In genomic region chr12:113854385-113855136, GRCh38 we compare ENCODE assay signal across 27 cellular contexts.
A peak's percentile ranks its signal among the peaks of the same experiment; 100 is the strongest.
DNase-seq lines count a peak whose midpoint lies in the region; FAIRE-seq and TF ChIP-seq lines count a peak whose summit lies in the region.
"Had no signal": no experiment of that assay in that cellular context is flagged by ENCODE, and none has a peak within 500 bp of the region (broad histone marks: within the 10 kb centered on the region; RNA-seq: fewer than 3 reads in every experiment).

No MANE protein-coding gene starts in this region.

- POLR2A ChIA-PET in H1 (lab: Charles Lee; ENCODE audit: partially characterized antibody): no interaction called here

- H2AK5ac ChIP-seq in H1 (ENCODE audit: low read depth, low read length): no peak overlapping the region

- no peak overlapping the region for H3K9ac ChIP-seq in H1 (replicated peaks in 1 of 4; ENCODE audit: extremely low read depth in 1 of 4, low read depth in 3 of 4, low read length in 3 of 4)
- H3K9ac ChIP-seq: parathyroid adenoma had no signal

- no peak overlapping the region for H3K27ac ChIP-seq in H1 (ENCODE audit: low read depth, low read length)
- H3K27ac ChIP-seq: lower lobe of right lung, parathyroid adenoma, spleen, transverse colon had no signal

- no peak overlapping the region for H3K4me2 ChIP-seq in H1 (ENCODE audit: insufficient read depth in 1 of 2, low read depth in 2 of 2, low read length in 2 of 2)

- H3K14ac ChIP-seq in H1 (ENCODE audit: insufficient read length): no peak overlapping the region

- H4K8ac ChIP-seq in H1 (ENCODE audit: extremely low read depth, insufficient read depth, low read length): no peak overlapping the region

- H3K27ac Mint-ChIP-seq in neural crest cell (ENCODE audit: unreplicated experiment) (peak overlapping the region; percentile 58), Calu3 (ENCODE audit: unreplicated experiment) (no peak overlapping the region)
- H3K27ac Mint-ChIP-seq: activated CD4-positive, alpha-beta memory T cell treated with anti-CD3 and anti-CD28 coated beads, Interleukin-2, amount 10 ng/mL, durations not matched to agents 7 days and 5 days; activated T-helper 2 cell treated with anti-CD3 and anti-CD28 coated beads, Interferon-gamma antibody, Interleukin-2, Interleukin-4, amounts not matched to agents 10 μg/mL and 5 μg/mL and 100 μg/mL, durations not matched to agents 14 hours and 24 hours and 36 hours; CD8-positive, alpha-beta T cell; natural killer cell; T-helper 17 cell had no signal

- H2BK15ac ChIP-seq in H1 (ENCODE audit: low read length): no peak overlapping the region

- 81% methylated on average over 17 of the region's 17 CpGs; no CpG with 5 or more reads in 1 of the 2 experiments for WGBS in H1 (ENCODE audit: extremely low coverage in 1 of 2, insufficient coverage in 1 of 2, insufficient read length in 1 of 2, insufficient replicate concordance in 2 of 2, low coverage in 1 of 2, low lambda C conversion rate in 2 of 2, missing lambda C conversion rate in 1 of 2), 2 experiments

- CTCF ChIA-PET in H1 (lab: Charles Lee; ENCODE audit: partially characterized antibody) (interaction anchor here (1.0 to 6.6 kb wide), 9 partner anchors 9 to 124 kb away, joined by 3 to 37 read pairs (median 5); no protein-coding TSS in a partner anchor), Calu3 (lab: Charles Lee) (no interaction called here)

- H3K27me3 Mint-ChIP-seq in neural crest cell (ENCODE audit: low read depth) (no peaks in the 10 kb centered on the region), Calu3 (ENCODE audit: unreplicated experiment) (no peaks in the 10 kb centered on the region)
- H3K27me3 Mint-ChIP-seq: activated CD4-positive, alpha-beta memory T cell treated with anti-CD3 and anti-CD28 coated beads, Interleukin-2, amount 10 ng/mL, durations not matched to agents 7 days and 5 days; T-helper 17 cell had no signal

- no peaks in the 10 kb centered on the region for H3K9me3 Mint-ChIP-seq in neural crest cell
- H3K9me3 Mint-ChIP-seq in Calu3 (ENCODE audit: low read depth, unreplicated experiment): no peaks in the 10 kb centered on the region
- H3K9me3 Mint-ChIP-seq: activated CD4-positive, alpha-beta memory T cell treated with anti-CD3 and anti-CD28 coated beads, Interleukin-2, amount 10 ng/mL, durations not matched to agents 7 days and 5 days; activated T-helper 2 cell treated with anti-CD3 and anti-CD28 coated beads, Interferon-gamma antibody, Interleukin-2, Interleukin-4, amounts not matched to agents 10 μg/mL and 5 μg/mL and 100 μg/mL, durations not matched to agents 14 hours and 24 hours and 36 hours; CD8-positive, alpha-beta T cell; natural killer cell had no signal

- TF ChIP-seq POLR2A in H1 (IDR thresholded peaks at IDR 0.05; ENCODE audit: control extremely low read depth in 1 of 2, low read depth in 2 of 2, low read length in 2 of 2): no peak

- H3K4me1 Mint-ChIP-seq in neural crest cell (peaks cover 18% of the 10 kb centered on the region), Calu3 (ENCODE audit: low read depth, unreplicated experiment) (no peaks in the 10 kb centered on the region)
- H3K4me1 Mint-ChIP-seq: activated CD4-positive, alpha-beta memory T cell treated with anti-CD3 and anti-CD28 coated beads, Interleukin-2, amount 10 ng/mL, durations not matched to agents 7 days and 5 days; natural killer cell; T-helper 17 cell had no signal

- no peak overlapping the region for H2AFZ ChIP-seq in H1 (ENCODE audit: low read length)
- H2AFZ ChIP-seq: parathyroid adenoma had no signal

- DNase-seq in NCI-H1417 (lab: John Stamatoyannopoulos, UW) (peak; percentile 57 to 81 (median 71)), NCI-H1417 treated with DMSO at 0.1 percent for 48 hours (lab: John Stamatoyannopoulos, UW) (no peak), NCI-H2107 (lab: John Stamatoyannopoulos, UW) (peak; percentile 58), H1 (ENCODE audit: low read depth in 1 of 2, low spot score in 2 of 2) (no peak), neural crest cell (ENCODE audit: low read depth, low spot score) (peak; percentile 9), Calu3 (no peak)
- DNase-seq in activated naive CD4-positive, alpha-beta T cell treated with anti-CD3 and anti-CD28 coated beads, Interleukin-2, amount 50 U/mL, for 16 hours: no peak
- no peak for DNase-seq in activated CD4-positive, alpha-beta T cell treated with anti-CD3 and anti-CD28 coated beads for 4 hours
- DNase-seq: activated CD4-positive, alpha-beta memory T cell treated with anti-CD3 and anti-CD28 coated beads, Interleukin-2, amount 10 ng/mL, durations not matched to agents 7 days and 5 days; AML-193; CD8-positive, alpha-beta T cell; cerebellar nuclear complex; DMS79; GDM1; HCEC 1CT; lower lobe of right lung; natural killer cell; NCI-H1105; NCI-H82; spleen; T-helper 17 cell; transverse colon had no signal

- no peak overlapping the region for H3K18ac ChIP-seq in H1 (ENCODE audit: extremely low read depth, low read length)

- H2BK12ac ChIP-seq in H1 (ENCODE audit: low read depth, low read length): no peak overlapping the region

- peaks cover 0 to 6% (median 3%) of the 10 kb centered on the region in 4 experiments; a peak in 3 of 8 replicates for H3K36me3 ChIP-seq in H1 (ENCODE audit: control insufficient read depth in 2 of 4, insufficient read depth in 4 of 4, low read length in 3 of 4)

- intact Hi-C loops in Calu3 (cut with micrococcal nuclease; ENCODE audit: unreplicated experiment): no loop called here

- no peak overlapping the region for H3K23ac ChIP-seq in H1 (ENCODE audit: insufficient read length)

- H3K4me3 ChIP-seq in H1 (ENCODE audit: extremely low read depth in 1 of 4, insufficient read depth in 2 of 4, low read depth in 3 of 4, low read length in 4 of 4): no peak overlapping the region
- H3K4me3 ChIP-seq: lower lobe of right lung, spleen, transverse colon had no signal

- H3K23me2 ChIP-seq in H1 (ENCODE audit: low read depth, low read length): no peaks in the 10 kb centered on the region

- H3K79me2 ChIP-seq in H1 (ENCODE audit: control insufficient read depth in 1 of 2, insufficient read depth in 2 of 2, low read length in 2 of 2): no peaks in the 10 kb centered on the region
- H3K79me2 ChIP-seq: parathyroid adenoma had no signal

- no TSS peak for BruUV-seq in Calu3 (replicated peaks; lab: Mats Ljungman, UMichigan)

- no peak overlapping the region for H4K91ac ChIP-seq in H1 (replicated peaks; ENCODE audit: insufficient read length, low read length)

- TF ChIP-seq CTCF in H1 (IDR thresholded peaks at IDR 0.05; ENCODE audit: control extremely low read depth in 1 of 3, insufficient read depth in 1 of 3, low read depth in 1 of 3, low read length in 3 of 3): no peak
- TF ChIP-seq CTCF in neural crest cell (conservative IDR thresholded peaks at IDR 0.05): no peak
- TF ChIP-seq CTCF in Calu3 (IDR thresholded peaks at IDR 0.05; ENCODE audit: unreplicated experiment): no peak

- TF ChIP-seq EP300 in H1 (IDR thresholded peaks at IDR 0.05; ENCODE audit: borderline replicate concordance in 1 of 2, low read depth in 2 of 2, low read length in 2 of 2): no peak

- 0 out of 2 replicates have a peak overlapping the region, but pooled peaks have one; percentile 35 for H2BK5ac ChIP-seq in H1 (ENCODE audit: low read depth, low read length)

- H4K5ac ChIP-seq in H1 (ENCODE audit: insufficient read length, low read depth, low read length): no peak overlapping the region

- TF ChIP-seq RAD21 in H1 (IDR thresholded peaks at IDR 0.05 in 1 of 2, conservative IDR thresholded peaks at IDR 0.05 in 1 of 2; ENCODE audit: low read depth in 2 of 2, low read length in 2 of 2): no peak

- H3K4me1 ChIP-seq in H1 (replicated peaks in 1 of 4; ENCODE audit: control insufficient read depth in 3 of 4, insufficient read depth in 4 of 4, low read length in 3 of 4): peaks cover 0 to 11% (median 4%) of the 10 kb centered on the region in 4 experiments; a peak in 4 of 7 replicates
- H3K4me1 ChIP-seq: lower lobe of right lung, parathyroid adenoma had no signal

- no peaks in the 10 kb centered on the region for H3K36me3 Mint-ChIP-seq in neural crest cell (ENCODE audit: low read depth)
- H3K36me3 Mint-ChIP-seq in Calu3 (ENCODE audit: insufficient read depth, unreplicated experiment): peaks cover 10% of the 10 kb centered on the region
- H3K36me3 Mint-ChIP-seq: natural killer cell had no signal

- H3K56ac ChIP-seq in H1 (replicated peaks; ENCODE audit: insufficient read length, low read depth, low read length): no peak overlapping the region

- H2BK20ac ChIP-seq in H1 (ENCODE audit: low read length): no peak overlapping the region

- H3K9me3 ChIP-seq in H1 (ENCODE audit: insufficient read depth in 2 of 2, low read depth in 1 of 2, low read length in 1 of 2): no peaks in the 10 kb centered on the region
- H3K9me3 ChIP-seq: lower lobe of right lung, spleen, transverse colon had no signal

- no peak overlapping the region for H3K4ac ChIP-seq in H1 (replicated peaks; ENCODE audit: insufficient read length, low read depth, low read length)

- no peak for FAIRE-seq in H1 (lab: Jason Lieb, UNC)
- FAIRE-seq: astrocyte, endothelial cell of umbilical vein, keratinocyte had no signal

- H2BK120ac ChIP-seq in H1 (replicated peaks; ENCODE audit: low read depth, low read length): no peak overlapping the region

- no peaks in the 10 kb centered on the region for H3K79me1 ChIP-seq in H1 (ENCODE audit: low read depth, low read length)

- peaks cover 0 to 2% of the 10 kb centered on the region in 2 experiments for H4K20me1 ChIP-seq in H1 (replicated peaks in 1 of 2; ENCODE audit: control insufficient read depth in 1 of 2, insufficient read depth in 2 of 2, low read length in 2 of 2)

- no peak overlapping the region for H3K4me3 Mint-ChIP-seq in neural crest cell
- no peak overlapping the region for H3K4me3 Mint-ChIP-seq in Calu3 (ENCODE audit: low read depth, unreplicated experiment)
- H3K4me3 Mint-ChIP-seq: activated CD4-positive, alpha-beta memory T cell treated with anti-CD3 and anti-CD28 coated beads, Interleukin-2, amount 10 ng/mL, durations not matched to agents 7 days and 5 days; CD8-positive, alpha-beta T cell; natural killer cell; T-helper 17 cell had no signal

- H3K27me3 ChIP-seq in H1 (replicated peaks in 1 of 4; ENCODE audit: control insufficient read depth in 3 of 4, extremely low read depth in 1 of 4, insufficient read depth in 3 of 4, low read length in 3 of 4): no peaks in the 10 kb centered on the region
- H3K27me3 ChIP-seq: spleen, transverse colon had no signal

TF ChIP-seq in H1, 55 proteins besides CTCF, POLR2A, EP300 and RAD21 (continues in another document):
- TF ChIP-seq USF2 (IDR thresholded peaks at IDR 0.05; ENCODE audit: low read length) (no peak), TAF1 (IDR thresholded peaks at IDR 0.05; ENCODE audit: low read depth, low read length) (no peak), TBP (IDR thresholded peaks at IDR 0.05; ENCODE audit: low read depth, low read length) (no peak), KDM5A (IDR thresholded peaks at IDR 0.05; ENCODE audit: low read length) (no peak), RBBP5 (IDR thresholded peaks at IDR 0.05; ENCODE audit: borderline replicate concordance, low read depth, low read length) (no peak)

Comparison
In these comparisons a context has a peak if more than half of its experiments do, and no peak if none do; other contexts are left out.
1. DNase-seq: peak in NCI-H1417 (3 of 3), NCI-H2107 (single experiment) and neural crest cell (single experiment); none in NCI-H1417 treated with DMSO at 0.1 percent for 48 hours (single experiment), H1 (0 of 2), activated naive CD4-positive, alpha-beta T cell treated with anti-CD3 and anti-CD28 coated beads, Interleukin-2, amount 50 U/mL, for 16 hours (single experiment), activated CD4-positive, alpha-beta T cell treated with anti-CD3 and anti-CD28 coated beads for 4 hours (0 of 2) and Calu3 (single experiment).